ENCODE assay signal across 8 cellular contexts in genomic region chr3:111989061-111989678, GRCh38. TPM values are rescaled to one million over a fixed set of nuclear protein-coding genes. Genes with fewer than 3 reads are reported as not detected.
DNase-seq lines count a peak whose midpoint lies in the region; ATAC-seq and TF ChIP-seq lines count a peak whose summit lies in the region.

No MANE protein-coding gene starts in this region.

- H3K4me3 Mint-ChIP-seq in activated T-cell treated with anti-CD3 and anti-CD28 coated beads, Interleukin-2, amount 50 U/mL, for 72 hours: no peak overlapping the region

- intact Hi-C loops in HCT116 (cut with micrococcal nuclease): loop anchor here (1.0 to 5.0 kb wide), 3 partner anchors 24 to 272 kb away; no protein-coding TSS in a partner anchor

- CTCF ChIA-PET in HCT116 (lab: Charles Lee) (interaction anchor here (0.7 to 6.1 kb wide), 26 partner anchors 9 to 411 kb away, joined by 3 to 109 read pairs (median 6); partner anchors contain the start of genes ABHD10 and TAGLN3), SK-N-SH (lab: Yijun Ruan, JAX) (interaction anchor here (0.6 to 6.5 kb wide), 20 partner anchors 10 to 366 kb away, joined by 3 to 90 read pairs (median 4); partner anchors contain the start of genes ABHD10 and TAGLN3)

- no peak overlapping the region for H3K27ac Mint-ChIP-seq in activated T-cell treated with anti-CD3 and anti-CD28 coated beads, Interleukin-2, amount 50 U/mL, for 72 hours

- H3K4me1 Mint-ChIP-seq in activated T-cell treated with anti-CD3 and anti-CD28 coated beads, Interleukin-2, amount 50 U/mL, for 72 hours (ENCODE audit: low read depth): peaks cover 27% of the 10 kb centered on the region

- no TSS peak for BruUV-seq in HCT116 (replicated peaks; lab: Mats Ljungman, UMichigan)

- DNase-seq in activated T-cell treated with anti-CD3 and anti-CD28 coated beads, Interleukin-2, amount 50 U/mL, for 72 hours: no peak
- no peak for DNase-seq in activated T-cell treated with anti-CD3 and anti-CD28 coated beads, Interleukin-2, amount 50 U/mL, for 48 hours
- DNase-seq in HCT116 (ENCODE audit: low read depth, low spot score): peak; percentile 63
- DNase-seq in MM.1S: peak; percentile 77
- DNase-seq in SK-N-SH: peak; percentile 57
- peak; percentile 56 for DNase-seq in fibroblast of gingiva (ENCODE audit: low read depth)
- peak; percentile 57 for DNase-seq in osteoblast (ENCODE audit: insufficient read length, low spot score, missing footprints)
- no peak for DNase-seq in 8988T

- RAD21 ChIA-PET in HCT116 (lab: Charles Lee; ENCODE audit: low non-redundant PET in 1 of 2, low total read pairs in 2 of 2, uncharacterized antibody in 2 of 2, unreplicated experiment in 2 of 2): interaction anchor here (0.9 to 1.9 kb wide), 7 partner anchors 15 to 320 kb away, joined by 3 to 9 read pairs (median 5); no protein-coding TSS in a partner anchor

- H3K27me3 Mint-ChIP-seq in activated T-cell treated with anti-CD3 and anti-CD28 coated beads, Interleukin-2, amount 50 U/mL, for 72 hours (ENCODE audit: low read depth): no peaks in the 10 kb centered on the region

- POLR2A ChIA-PET in HCT116 (lab: Charles Lee): interaction anchor here (0.6 to 2.8 kb wide), 6 partner anchors 8 to 258 kb away, joined by 3 to 33 read pairs (median 4); partner anchors contain the start of gene ABHD10
- POLR2A ChIA-PET in SK-N-SH (lab: Yijun Ruan, JAX): interaction anchor here (0.6 to 1.7 kb wide), 2 partner anchors 10 to 26 kb away, joined by 3 to 6 read pairs; partner anchors contain the start of gene ABHD10

- WGBS in SK-N-SH (ENCODE audit: low lambda C conversion rate): 67% methylated on average over 3 of the region's 3 CpGs

- H4K20me1 ChIP-seq in HCT116 (ENCODE audit: insufficient read depth) (peaks cover 10% of the 10 kb centered on the region), MM.1S (ENCODE audit: insufficient read depth, low read length) (no peaks in the 10 kb centered on the region), SK-N-SH (ENCODE audit: insufficient read depth) (no peaks in the 10 kb centered on the region), osteoblast (ENCODE audit: insufficient read depth, low read length) (peaks cover 3% of the 10 kb centered on the region)

- peak overlapping the region; percentile 20; the same call in 1 of the 2 replicates for H3K27ac ChIP-seq in HCT116 (ENCODE audit: low read depth, low read length)
- H3K27ac ChIP-seq in MM.1S (ENCODE audit: low read length): no peak overlapping the region
- 0 out of 4 replicates have a peak overlapping the region, but pooled peaks of 1 of the 2 experiments have one; percentile 7 for H3K27ac ChIP-seq in SK-N-SH (ENCODE audit: low read depth in 2 of 2, low read length in 1 of 2)
- no peak overlapping the region for H3K27ac ChIP-seq in osteoblast (ENCODE audit: low read depth, low read length)

- no peaks in the 10 kb centered on the region for H3K9me3 Mint-ChIP-seq in activated T-cell treated with anti-CD3 and anti-CD28 coated beads, Interleukin-2, amount 50 U/mL, for 72 hours

- no peak overlapping the region for H2AFZ ChIP-seq in HCT116 (ENCODE audit: low read depth, low read length, poor library complexity, severe bottlenecking)
- no peak overlapping the region for H2AFZ ChIP-seq in MM.1S (ENCODE audit: low read length)
- no peak overlapping the region for H2AFZ ChIP-seq in SK-N-SH (ENCODE audit: low read depth)
- H2AFZ ChIP-seq in osteoblast (ENCODE audit: low read length): no peak overlapping the region

- peak; percentile 47 to 65 for ATAC-seq in activated T-cell treated with anti-CD3 and anti-CD28 coated beads, Interleukin-2, amount 50 U/mL, for 72 hours (replicated peaks in 1 of 2)
- ATAC-seq in HCT116: peak; percentile 87

- no peak overlapping the region for H3K4me2 ChIP-seq in HCT116 (ENCODE audit: low read length)
- H3K4me2 ChIP-seq in MM.1S (ENCODE audit: low read depth, low read length): no peak overlapping the region
- no peak overlapping the region for H3K4me2 ChIP-seq in SK-N-SH
- H3K4me2 ChIP-seq in osteoblast (ENCODE audit: insufficient read depth, low read length): no peak overlapping the region

- H3K9me2 ChIP-seq in HCT116 (ENCODE audit: insufficient read depth) (no peaks in the 10 kb centered on the region), MM.1S (replicated peaks; ENCODE audit: insufficient read depth, low read length) (no peaks in the 10 kb centered on the region), SK-N-SH (no peaks in the 10 kb centered on the region)

- H3K9me3 ChIP-seq in HCT116 (ENCODE audit: control insufficient read depth in 1 of 2, insufficient read depth in 1 of 2, low read depth in 1 of 2, low read length in 2 of 2): no peaks in the 10 kb centered on the region
- H3K9me3 ChIP-seq in MM.1S (replicated peaks; ENCODE audit: insufficient read depth, low read length): no peaks in the 10 kb centered on the region
- no peaks in the 10 kb centered on the region for H3K9me3 ChIP-seq in SK-N-SH
- H3K9me3 ChIP-seq in osteoblast (ENCODE audit: low read depth, low read length): no peaks in the 10 kb centered on the region

- no peaks in the 10 kb centered on the region for H3K4me1 ChIP-seq in HCT116 (ENCODE audit: control insufficient read depth in 1 of 2, insufficient read depth in 2 of 2, low read length in 2 of 2)
- no peaks in the 10 kb centered on the region for H3K4me1 ChIP-seq in MM.1S (ENCODE audit: low read length)
- H3K4me1 ChIP-seq in SK-N-SH (ENCODE audit: control insufficient read depth in 1 of 2, insufficient read depth in 2 of 2, low read depth in 1 of 2, low read length in 1 of 2): peaks cover 0 to 5% of the 10 kb centered on the region in 2 experiments; a peak in 1 of 4 replicates
- H3K4me1 ChIP-seq in osteoblast (ENCODE audit: insufficient read depth, low read length): no peaks in the 10 kb centered on the region

- TF ChIP-seq POLR2A in HCT116 (IDR thresholded peaks at IDR 0.05; ENCODE audit: borderline replicate concordance, extremely low read depth, insufficient read depth, insufficient read length): no peak

- no peak overlapping the region for H3K4me3 ChIP-seq in HCT116 (replicated peaks in 1 of 2; ENCODE audit: low read depth in 1 of 2, low read length in 2 of 2)
- no peak overlapping the region for H3K4me3 ChIP-seq in MM.1S (ENCODE audit: low read length)
- H3K4me3 ChIP-seq in SK-N-SH (ENCODE audit: low read depth in 2 of 2, low read length in 1 of 2): peak overlapping the region in 1 of 2 experiments; percentile 5; a peak in 1 of 4 replicates
- H3K4me3 ChIP-seq in osteoblast (ENCODE audit: insufficient read depth, low read length): no peak overlapping the region

- H3K36me3 ChIP-seq in HCT116 (ENCODE audit: control insufficient read depth in 1 of 2, insufficient read depth in 2 of 2, low read length in 2 of 2) (peaks cover 65 to 71% of the 10 kb centered on the region in 2 experiments), MM.1S (replicated peaks; ENCODE audit: insufficient read depth, low read length) (no peaks in the 10 kb centered on the region; the same call in 1 of the 2 replicates), SK-N-SH (replicated peaks in 1 of 2; ENCODE audit: control insufficient read depth in 1 of 2, insufficient read depth in 2 of 2, low read length in 1 of 2) (peaks cover 40 to 45% of the 10 kb centered on the region in 2 experiments), osteoblast (ENCODE audit: insufficient read depth, low read length) (peaks cover 36% of the 10 kb centered on the region)

- H3K79me2 ChIP-seq in HCT116 (ENCODE audit: insufficient read depth, low read length) (peaks cover 77% of the 10 kb centered on the region), MM.1S (ENCODE audit: low read length) (no peaks in the 10 kb centered on the region), SK-N-SH (ENCODE audit: insufficient read depth) (peaks cover 6% of the 10 kb centered on the region), osteoblast (ENCODE audit: insufficient read depth, low read length) (peaks cover 6% of the 10 kb centered on the region)

- H3K9ac ChIP-seq in HCT116 (ENCODE audit: low read length): no peak overlapping the region
- H3K9ac ChIP-seq in MM.1S (ENCODE audit: low read length): no peak overlapping the region
- H3K9ac ChIP-seq in SK-N-SH: no peak overlapping the region

- peak; percentile 76 to 94 (median 86) for TF ChIP-seq CTCF in HCT116 (IDR thresholded peaks at IDR 0.05 in 2 of 3, conservative IDR thresholded peaks at IDR 0.05 in 1 of 3; ENCODE audit: borderline replicate concordance in 1 of 3, insufficient read depth in 1 of 3, low read depth in 2 of 3, low read length in 2 of 3)
- peak; percentile 80 for TF ChIP-seq CTCF in MM.1S (IDR thresholded peaks at IDR 0.05; ENCODE audit: low read length)
- TF ChIP-seq CTCF in SK-N-SH (IDR thresholded peaks at IDR 0.05): peak; percentile 86
- peak; percentile 78 for TF ChIP-seq CTCF in osteoblast (IDR thresholded peaks at IDR 0.05; ENCODE audit: extremely low read depth, low read depth, low read length)

- H3F3A ChIP-seq in MM.1S (ENCODE audit: insufficient read depth, low read length): no peaks in the 10 kb centered on the region
- peaks cover 20% of the 10 kb centered on the region for H3F3A ChIP-seq in SK-N-SH (replicated peaks; ENCODE audit: insufficient read depth)

- no peak for TF ChIP-seq EP300 in SK-N-SH (IDR thresholded peaks at IDR 0.05; ENCODE audit: borderline replicate concordance in 1 of 2, low read depth in 1 of 2, low read length in 1 of 2)

- peaks cover 6 to 17% of the 10 kb centered on the region in 2 donors for H3K36me3 Mint-ChIP-seq in activated T-cell treated with anti-CD3 and anti-CD28 coated beads, Interleukin-2, amount 50 U/mL, for 72 hours (ENCODE audit: insufficient read depth in 2 of 2)

- TF ChIP-seq RAD21 in HCT116 (IDR thresholded peaks at IDR 0.05; ENCODE audit: low read depth): peak; percentile 78
- peak; percentile 77 for TF ChIP-seq RAD21 in SK-N-SH (IDR thresholded peaks at IDR 0.05; ENCODE audit: low read length)

- H3K27me3 ChIP-seq in HCT116 (ENCODE audit: insufficient read depth, low read length) (no peaks in the 10 kb centered on the region), MM.1S (replicated peaks; ENCODE audit: insufficient read depth, low read length) (no peaks in the 10 kb centered on the region), SK-N-SH (ENCODE audit: insufficient read depth) (no peaks in the 10 kb centered on the region), osteoblast (ENCODE audit: insufficient read depth, low read length) (no peaks in the 10 kb centered on the region)

RNA-seq across cellular contexts. Expression of gene TAGLN3, which starts 9.6 kb away (rescaled TPM):
- total RNA-seq in activated T-cell treated with anti-CD3 and anti-CD28 coated beads, Interleukin-2, amount 50 U/mL, for 72 hours: under 1 TPM; 0.31 to 0.51 TPM
- total RNA-seq in HCT116 (2021; ENCODE audit: unreplicated experiment) (0.64 TPM), osteoblast (not detected in 2 replicates)
- polyA plus RNA-seq in HCT116 (2012): 0.35 and 0.47 TPM in 2 replicates
- polyA plus RNA-seq in SK-N-SH (2012; rRNA removed): 19.6 and 24.2 TPM in 2 replicates
- polyA plus RNA-seq in SK-N-SH (2012; cell fraction: cytosol; rRNA removed): 17.9 and 22.6 TPM in 2 replicates
- polyA plus RNA-seq in SK-N-SH (2012; cell fraction: nucleus; rRNA removed): 16.1 and 16.2 TPM in 2 replicates

RNA-seq across cellular contexts. Expression of gene ABHD10, which starts 10.3 kb away (rescaled TPM):
- total RNA-seq in activated T-cell treated with anti-CD3 and anti-CD28 coated beads, Interleukin-2, amount 50 U/mL, for 72 hours: 10 to 100 TPM; 57.6 to 65.3 TPM
- total RNA-seq in HCT116 (2021; ENCODE audit: unreplicated experiment) (295 TPM), osteoblast (22.8 and 23.6 TPM in 2 replicates)
- polyA plus RNA-seq in HCT116 (2012): 142 and 150 TPM in 2 replicates
- polyA plus RNA-seq in SK-N-SH (2012; rRNA removed): 14.8 and 18.3 TPM in 2 replicates
- 21.0 and 22.0 TPM in 2 replicates for polyA plus RNA-seq in SK-N-SH (2012; cell fraction: cytosol; rRNA removed)
- polyA plus RNA-seq in SK-N-SH (2012; cell fraction: nucleus; rRNA removed): 6.4 and 16.8 TPM in 2 replicates

RNA-seq across cellular contexts. Expression of gene TMPRSS7, which starts 45.4 kb away (rescaled TPM):
- under 1 TPM; 0.09 to 0.17 TPM for total RNA-seq in activated T-cell treated with anti-CD3 and anti-CD28 coated beads, Interleukin-2, amount 50 U/mL, for 72 hours
- not detected for total RNA-seq in HCT116 (2021; ENCODE audit: unreplicated experiment)
- 0.04 TPM in 1 of 2 replicates, not detected in the other for polyA plus RNA-seq in HCT116 (2012)
- polyA plus RNA-seq in SK-N-SH (2012; rRNA removed): 0.02 and 0.03 TPM in 2 replicates
- 0.01 TPM in 2 replicates for polyA plus RNA-seq in SK-N-SH (2012; cell fraction: cytosol; rRNA removed)
- not detected in 2 replicates for polyA plus RNA-seq in SK-N-SH (2012; cell fraction: nucleus; rRNA removed)
- not detected in 2 replicates for total RNA-seq in osteoblast

Comparison
In these comparisons a context has a peak if more than half of its experiments do, and no peak if none do; other contexts are left out.
1. DNase-seq: peak in HCT116 (single experiment), MM.1S (single experiment), SK-N-SH (single experiment), fibroblast of gingiva (single experiment) and osteoblast (single experiment); none in activated T-cell treated with anti-CD3 and anti-CD28 coated beads, Interleukin-2, amount 50 U/mL, for 72 hours (0 of 2), activated T-cell treated with anti-CD3 and anti-CD28 coated beads, Interleukin-2, amount 50 U/mL, for 48 hours (0 of 2) and 8988T (single experiment).
2. Peak in every context shown above with its lines, with median percentiles within 50 percentile points of each other: CTCF ChIP-seq.